Comparison of ENCODE assay signal across 9 cellular contexts in the genomic region with DNA sequence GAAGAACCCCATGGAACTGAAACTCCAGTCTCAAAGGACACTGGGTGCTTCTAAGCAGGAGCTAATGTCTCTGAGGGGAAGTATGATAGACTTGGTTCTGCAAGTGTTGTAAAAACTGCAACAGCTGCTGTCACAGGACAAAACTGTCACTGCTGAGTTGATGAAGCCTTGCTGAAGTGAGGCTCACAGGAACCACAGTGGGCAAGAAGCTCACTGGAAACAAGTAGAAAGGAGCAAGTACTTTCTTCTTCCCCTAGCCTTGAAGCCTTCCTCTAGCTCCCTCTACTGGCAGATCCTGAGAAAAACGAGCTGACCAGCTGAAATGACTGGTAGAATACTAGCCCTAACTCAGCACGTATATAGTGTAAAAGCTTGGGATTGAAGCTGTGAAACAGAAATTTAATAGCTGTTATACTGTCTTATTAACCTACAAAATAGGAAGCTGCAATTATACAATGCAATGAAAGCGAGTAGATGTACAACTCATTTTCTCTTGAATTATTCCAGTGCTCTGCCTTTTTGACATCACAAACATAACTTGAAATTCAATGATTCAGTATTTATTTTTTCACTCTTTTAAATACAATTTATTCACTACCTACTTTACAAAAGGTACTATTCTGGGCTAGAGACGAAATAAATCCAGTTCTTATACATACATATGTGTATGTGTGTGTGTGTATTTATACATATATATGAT.
DNase-seq lines count a peak whose midpoint lies in the region; ATAC-seq and TF ChIP-seq lines count a peak whose summit lies in the region.
"Had no signal": no experiment of that assay in that cellular context is flagged by ENCODE, and none has a peak within 500 bp of the region (broad histone marks: within the 10 kb centered on the region; RNA-seq: fewer than 3 reads in every experiment).

No MANE protein-coding gene starts in this region.

- no peaks in the 10 kb centered on the region for H3K36me3 Mint-ChIP-seq in CD8-positive, alpha-beta memory T cell
- H3K36me3 Mint-ChIP-seq in WTC11 = no peaks in the 10 kb centered on the region
- no peaks in the 10 kb centered on the region for H3K36me3 Mint-ChIP-seq in dendritic cell treated with granulocyte-macrophage colony-stimulating factor and Interleukin-4, amounts not matched to agents 40 ng/mL and 50 ng/mL, for 4 days (ENCODE audit: low read depth)
- H3K36me3 Mint-ChIP-seq in stimulated activated naive B cell treated with anti-CD40 and anti-IgM and Interleukin-4, amounts not matched to agents 10 μg/mL and 1 μg/mL and 100 μg/mL, for 72 hours = no peaks in the 10 kb centered on the region
- H3K36me3 Mint-ChIP-seq: activated naive CD8-positive, alpha-beta T cell had no signal

- TF ChIP-seq POLR2A in right lobe of liver (IDR thresholded peaks at IDR 0.05) = no peak

- intact Hi-C loops in dendritic cell treated with granulocyte-macrophage colony-stimulating factor and Interleukin-4, amounts not matched to agents 40 ng/mL and 50 ng/mL, for 4 days (cut with micrococcal nuclease) = loop anchor here (1.0 to 10.0 kb wide), 3 partner anchors 190 to 278 kb away; no protein-coding TSS in a partner anchor
- intact Hi-C loops in right lobe of liver (cut with DNase I) = no loop called here

- peaks cover 0 to 6% (median 0%) of the 10 kb centered on the region in 5 donors for H3K9me3 Mint-ChIP-seq in CD8-positive, alpha-beta memory T cell
- no peaks in the 10 kb centered on the region for H3K9me3 Mint-ChIP-seq in WTC11
- no peaks in the 10 kb centered on the region for H3K9me3 Mint-ChIP-seq in dendritic cell treated with granulocyte-macrophage colony-stimulating factor and Interleukin-4, amounts not matched to agents 40 ng/mL and 50 ng/mL, for 4 days
- H3K9me3 Mint-ChIP-seq in stimulated activated naive B cell treated with anti-CD40 and anti-IgM and Interleukin-4, amounts not matched to agents 10 μg/mL and 1 μg/mL and 100 μg/mL, for 72 hours = peaks cover 4% of the 10 kb centered on the region in 2 donors

- H3K4me1 ChIP-seq in CD8-positive, alpha-beta memory T cell (ENCODE audit: insufficient read depth, low read length) = no peaks in the 10 kb centered on the region
- no peaks in the 10 kb centered on the region for H3K4me1 ChIP-seq in right lobe of liver

- no peak overlapping the region for H3K27ac Mint-ChIP-seq in CD8-positive, alpha-beta memory T cell
- no peak overlapping the region for H3K27ac Mint-ChIP-seq in WTC11
- peak overlapping the region; percentile 63 for H3K27ac Mint-ChIP-seq in dendritic cell treated with granulocyte-macrophage colony-stimulating factor and Interleukin-4, amounts not matched to agents 40 ng/mL and 50 ng/mL, for 4 days
- H3K27ac Mint-ChIP-seq in stimulated activated naive B cell treated with anti-CD40 and anti-IgM and Interleukin-4, amounts not matched to agents 10 μg/mL and 1 μg/mL and 100 μg/mL, for 72 hours = no peak overlapping the region
- H3K27ac Mint-ChIP-seq: activated naive CD8-positive, alpha-beta T cell had no signal

- no peaks in the 10 kb centered on the region for H3K27me3 ChIP-seq in CD8-positive, alpha-beta memory T cell (ENCODE audit: insufficient read depth, low read length, poor library complexity, severe bottlenecking)
- H3K27me3 ChIP-seq in right lobe of liver = no peaks in the 10 kb centered on the region

- no peak overlapping the region for H3K27ac ChIP-seq in CD8-positive, alpha-beta memory T cell (ENCODE audit: low read depth, low read length)
- no peak overlapping the region for H3K27ac ChIP-seq in right lobe of liver

- DNase-seq in CD8-positive, alpha-beta memory T cell = peak; percentile 2 to 51 (median 17)
- peak; percentile 64 for DNase-seq in NCI-H2171 treated with DMSO at 0.1 percent for 48 hours (lab: John Stamatoyannopoulos, UW)
- DNase-seq in WTC11 (ENCODE audit: low spot score) = peak; percentile 75
- peak in 2 of 3 donors; percentile 14 to 57 for DNase-seq in right lobe of liver
- DNase-seq in stimulated activated naive B cell treated with anti-CD40 and anti-IgM and Interleukin-4, amounts not matched to agents 10 μg/mL and 1 μg/mL and 100 μg/mL, for 72 hours = peak; percentile 30

- peaks cover 0 to 5% (median 0%) of the 10 kb centered on the region in 3 donors for H3K4me1 Mint-ChIP-seq in CD8-positive, alpha-beta memory T cell
- no peaks in the 10 kb centered on the region for H3K4me1 Mint-ChIP-seq in WTC11
- peaks cover 11% of the 10 kb centered on the region for H3K4me1 Mint-ChIP-seq in dendritic cell treated with granulocyte-macrophage colony-stimulating factor and Interleukin-4, amounts not matched to agents 40 ng/mL and 50 ng/mL, for 4 days (ENCODE audit: low read depth)
- H3K4me1 Mint-ChIP-seq in stimulated activated naive B cell treated with anti-CD40 and anti-IgM and Interleukin-4, amounts not matched to agents 10 μg/mL and 1 μg/mL and 100 μg/mL, for 72 hours = no peaks in the 10 kb centered on the region

- H3K4me3 ChIP-seq in CD8-positive, alpha-beta memory T cell (ENCODE audit: low read length) = no peak overlapping the region
- no peak overlapping the region for H3K4me3 ChIP-seq in right lobe of liver

- ATAC-seq in GM19025 (IDR thresholded peaks at IDR 0.05; ENCODE audit: low read depth, unreplicated experiment) (peak; percentile 95), HG03103 (IDR thresholded peaks at IDR 0.05; ENCODE audit: low read depth, unreplicated experiment) (peak; percentile 95), WTC11 (peak; percentile 88), right lobe of liver (peak; percentile 87 to 94 (median 91))
- ATAC-seq in stimulated activated naive B cell treated with anti-CD40 and anti-IgM and Interleukin-4, amounts not matched to agents 10 μg/mL and 1 μg/mL and 100 μg/mL, for 72 hours (replicated peaks) = peak; percentile 78 to 85

- no peaks in the 10 kb centered on the region for H3K36me3 ChIP-seq in CD8-positive, alpha-beta memory T cell (ENCODE audit: insufficient read depth, low read length)
- H3K36me3 ChIP-seq in right lobe of liver = no peaks in the 10 kb centered on the region

- H3K9me3 ChIP-seq in CD8-positive, alpha-beta memory T cell (ENCODE audit: low read length) = no peaks in the 10 kb centered on the region
- H3K9me3 ChIP-seq in right lobe of liver = no peaks in the 10 kb centered on the region

- H3K27me3 Mint-ChIP-seq in CD8-positive, alpha-beta memory T cell = peaks cover 3 to 11% of the 10 kb centered on the region in 2 donors
- no peaks in the 10 kb centered on the region for H3K27me3 Mint-ChIP-seq in WTC11 (ENCODE audit: low read depth)
- peaks cover 17% of the 10 kb centered on the region for H3K27me3 Mint-ChIP-seq in dendritic cell treated with granulocyte-macrophage colony-stimulating factor and Interleukin-4, amounts not matched to agents 40 ng/mL and 50 ng/mL, for 4 days
- H3K27me3 Mint-ChIP-seq in stimulated activated naive B cell treated with anti-CD40 and anti-IgM and Interleukin-4, amounts not matched to agents 10 μg/mL and 1 μg/mL and 100 μg/mL, for 72 hours = peaks cover 0 to 7% of the 10 kb centered on the region in 2 donors

- CTCF ChIA-PET in CD8-positive, alpha-beta memory T cell (lab: Charles Lee) = interaction anchor here (0.8 to 1.1 kb wide), 4 partner anchors 10 to 201 kb away, joined by 3 to 4 read pairs (median 3); no protein-coding TSS in a partner anchor
- CTCF ChIA-PET in WTC11 (lab: Charles Lee) = interaction anchor here (0.6 to 1.3 kb wide), 34 partner anchors 8 to 443 kb away, joined by 3 to 12 read pairs (median 4); partner anchors contain the start of gene GABRA4

- peak; percentile 73 for TF ChIP-seq CTCF in WTC11 (IDR thresholded peaks at IDR 0.05)
- peak; percentile 45 to 87 (median 82) for TF ChIP-seq CTCF in right lobe of liver (IDR thresholded peaks at IDR 0.05)

- WGBS in right lobe of liver (ENCODE audit: insufficient coverage, low coverage, low lambda C conversion rate, missing lambda C conversion rate) = 4% methylated on average over 4 of the region's 4 CpGs

- POLR2A ChIA-PET in CD8-positive, alpha-beta memory T cell (lab: Charles Lee) = no interaction called here
- POLR2A ChIA-PET in WTC11 (lab: Charles Lee) = no interaction called here

- no peak overlapping the region for H3K4me3 Mint-ChIP-seq in CD8-positive, alpha-beta memory T cell
- H3K4me3 Mint-ChIP-seq in WTC11 = no peak overlapping the region
- no peak overlapping the region for H3K4me3 Mint-ChIP-seq in dendritic cell treated with granulocyte-macrophage colony-stimulating factor and Interleukin-4, amounts not matched to agents 40 ng/mL and 50 ng/mL, for 4 days
- no peak overlapping the region for H3K4me3 Mint-ChIP-seq in stimulated activated naive B cell treated with anti-CD40 and anti-IgM and Interleukin-4, amounts not matched to agents 10 μg/mL and 1 μg/mL and 100 μg/mL, for 72 hours
- H3K4me3 Mint-ChIP-seq: activated naive CD8-positive, alpha-beta T cell had no signal

TF ChIP-seq in WTC11, 78 proteins besides CTCF, POLR2A, EP300 and RAD21 (continues in another document):
- no peak for TF ChIP-seq MYBL2 (CRISPR knock-in tag; IDR thresholded peaks at IDR 0.05)
- no peak for TF ChIP-seq MAX (CRISPR knock-in tag; IDR thresholded peaks at IDR 0.05)
- TF ChIP-seq NR3C1 (CRISPR knock-in tag; conservative IDR thresholded peaks at IDR 0.05; ENCODE audit: low read depth) = no peak

Comparison
In these comparisons a context has a peak if more than half of its experiments do, and no peak if none do; other contexts are left out.
1. DNase-seq: peak in every context shown above with its lines; median percentile 75 in WTC11; 64 in NCI-H2171 treated with DMSO at 0.1 percent for 48 hours; 36 in right lobe of liver; 30 in stimulated activated naive B cell treated with anti-CD40 and anti-IgM and Interleukin-4, amounts not matched to agents 10 μg/mL and 1 μg/mL and 100 μg/mL, for 72 hours; 17 in CD8-positive, alpha-beta memory T cell.